11 cellular contexts compared by ENCODE assay signal in genomic region chr11:119382513-119382912, GRCh38. TPM values are rescaled to one million over a fixed set of nuclear protein-coding genes. Genes with fewer than 3 reads are reported as not detected.
DNase-seq lines count a peak whose midpoint lies in the region; ATAC-seq, FAIRE-seq and TF ChIP-seq lines count a peak whose summit lies in the region.
"Not testable (repeated sequence)": the region's sequence is repeated elsewhere in the genome, so short reads cannot be mapped to it uniquely, and the experiment has no call there.
"Had no signal": no experiment of that assay in that cellular context is flagged by ENCODE, and none has a peak within 500 bp of the region (broad histone marks: within the 10 kb centered on the region; RNA-seq: fewer than 3 reads in every experiment).

No MANE protein-coding gene starts in this region.

- POLR2A ChIA-PET in A549 (lab: Yijun Ruan, JAX), result not testable (repeated sequence)
- POLR2A ChIA-PET in K562 (lab: Yijun Ruan, JAX), result interaction anchor here (0.6 to 1.5 kb wide), 2 partner anchors 21 to 44 kb away, joined by 3 to 5 read pairs; no protein-coding TSS in a partner anchor

- H3K27me3 ChIP-seq in GM23338 (ENCODE audit: insufficient read depth) (peaks cover 21% of the 10 kb centered on the region), MM.1S (replicated peaks; ENCODE audit: insufficient read depth, low read length) (peaks cover 13% of the 10 kb centered on the region; the same call in 1 of the 2 replicates), iPS-20b (ENCODE audit: insufficient read depth, low read length) (peaks cover 44% of the 10 kb centered on the region)
- H3K27me3 ChIP-seq in K562 (ENCODE audit: control insufficient read depth in 2 of 2, insufficient read depth in 2 of 2, low read length in 2 of 2), result not testable (repeated sequence)

- H3K4me3 ChIP-seq in A549, K562: not testable (repeated sequence)
- H3K4me3 ChIP-seq in GM23338, result peak overlapping the region; percentile 68
- peak overlapping the region; percentile 70; the same call in 1 of the 2 replicates for H3K4me3 ChIP-seq in MM.1S (ENCODE audit: low read length)
- H3K4me3 ChIP-seq in iPS-20b (ENCODE audit: low read length), result peak overlapping the region; percentile 67

- not testable (repeated sequence) for TF ChIP-seq EP300 in A549 (IDR thresholded peaks at IDR 0.05); K562 (IDR thresholded peaks at IDR 0.05; ENCODE audit: low read length)

- not testable (repeated sequence) for H3K9ac ChIP-seq in MM.1S (ENCODE audit: low read length); K562 (ENCODE audit: insufficient read depth in 1 of 2, low read depth in 2 of 2, low read length in 2 of 2)
- peak overlapping the region; percentile 2; the same call in 1 of the 2 replicates for H3K9ac ChIP-seq in iPS-20b (ENCODE audit: low read depth, low read length)

- not testable (repeated sequence) for H3K36me3 Mint-ChIP-seq in GM23338 (ENCODE audit: low read depth); osteocyte (ENCODE audit: unreplicated experiment)

- not testable (repeated sequence) for DNase-seq in A549 (ENCODE audit: low read depth in 1 of 2, low spot score in 1 of 2); GM23338 (ENCODE audit: low spot score); MM.1S; K562 (ENCODE audit: extremely low read depth in 1 of 4, low spot score in 3 of 4)
- peak; percentile 42 for DNase-seq in osteocyte (ENCODE audit: extremely low spot score, unreplicated experiment)

- H3K9me2 ChIP-seq in GM23338 (ENCODE audit: insufficient read depth); MM.1S (replicated peaks; ENCODE audit: insufficient read depth, low read length): not testable (repeated sequence)

- TF ChIP-seq CTCF in A549 (IDR thresholded peaks at IDR 0.05); GM23338 (conservative IDR thresholded peaks at IDR 0.05; ENCODE audit: low read depth in 2 of 2); MM.1S (IDR thresholded peaks at IDR 0.05; ENCODE audit: low read length); K562 (IDR thresholded peaks at IDR 0.05 in 2 of 3, conservative IDR thresholded peaks at IDR 0.05 in 1 of 3; ENCODE audit: insufficient read depth in 2 of 3, low read depth in 1 of 3, low read length in 3 of 3); osteocyte (IDR thresholded peaks at IDR 0.05): not testable (repeated sequence)

- peaks cover 10% of the 10 kb centered on the region; the same call in 1 of the 2 replicates for H3F3A ChIP-seq in GM23338 (replicated peaks; ENCODE audit: low read depth)
- H3F3A ChIP-seq in MM.1S (ENCODE audit: insufficient read depth, low read length), result not testable (repeated sequence)

- intact Hi-C loops in K562 (cut with micrococcal nuclease), result not testable (repeated sequence)

- in situ Hi-C loops in K562 (cut with MboI), result not testable (repeated sequence)

- CTCF ChIA-PET in A549 (lab: Yijun Ruan, JAX), result interaction anchor here (0.8 to 20.0 kb wide), 17 partner anchors 9 to 94 kb away, joined by 3 to 341 read pairs (median 8); no protein-coding TSS in a partner anchor
- CTCF ChIA-PET in K562 (lab: Yijun Ruan, JAX; ENCODE audit: low intra/inter-chr PET ratio), result interaction anchor here (1.3 kb wide), 1 partner anchor 93 kb away, joined by 3 read pairs; no protein-coding TSS in a partner anchor

- FAIRE-seq in A549 (lab: Jason Lieb, UNC); K562 (lab: Jason Lieb, UNC): not testable (repeated sequence)

- H3K27ac ChIP-seq in A549; GM23338 (ENCODE audit: low read depth); MM.1S (ENCODE audit: low read length); K562 (ENCODE audit: extremely low read depth, low read depth, low read length); iPS-20b (ENCODE audit: low read length): not testable (repeated sequence)

- H3K27me3 Mint-ChIP-seq in GM23338 (ENCODE audit: insufficient read depth, low read depth, poor library complexity), result peaks cover 19% of the 10 kb centered on the region
- H3K27me3 Mint-ChIP-seq in osteocyte (ENCODE audit: unreplicated experiment), result not testable (repeated sequence)

- 77% methylated on average over 14 of the region's 14 CpGs for WGBS in A549 (ENCODE audit: missing lambda C conversion rate)
- 87% methylated on average over 14 of the region's 14 CpGs for WGBS in K562 (ENCODE audit: insufficient coverage, low coverage, missing lambda C conversion rate)

- H3K9me1 ChIP-seq in K562 (ENCODE audit: control insufficient read depth, insufficient read depth, low read length), result not testable (repeated sequence)

- peak overlapping the region; percentile 84 for H3K4me2 ChIP-seq in A549
- H3K4me2 ChIP-seq in GM23338, result peak overlapping the region; percentile 87
- peak overlapping the region; percentile 93 for H3K4me2 ChIP-seq in MM.1S (ENCODE audit: low read depth, low read length)
- H3K4me2 ChIP-seq in K562 (ENCODE audit: insufficient read depth, low read length), result not testable (repeated sequence)

- H3K79me2 ChIP-seq in GM23338 (replicated peaks; ENCODE audit: insufficient read depth); MM.1S (ENCODE audit: low read length): not testable (repeated sequence)
- peaks cover 21% of the 10 kb centered on the region for H3K79me2 ChIP-seq in K562 (ENCODE audit: control insufficient read depth, insufficient read depth, low read length)

- not testable (repeated sequence) for H3K9me3 Mint-ChIP-seq in GM23338; osteocyte (ENCODE audit: unreplicated experiment)

- not testable (repeated sequence) for H3K4me1 ChIP-seq in A549
- H3K4me1 ChIP-seq in GM23338 (ENCODE audit: insufficient read depth) (peaks cover 29% of the 10 kb centered on the region), MM.1S (ENCODE audit: low read length) (peaks cover 19% of the 10 kb centered on the region), K562 (replicated peaks in 1 of 2; ENCODE audit: control insufficient read depth in 2 of 2, insufficient read depth in 2 of 2, low read length in 2 of 2) (peaks cover 32 to 38% of the 10 kb centered on the region in 2 experiments), iPS-20b (ENCODE audit: insufficient read depth, low read length) (peaks cover 24% of the 10 kb centered on the region)

- H4K20me1 ChIP-seq in GM23338 (replicated peaks; ENCODE audit: insufficient read depth); MM.1S (ENCODE audit: insufficient read depth, low read length); K562 (replicated peaks; ENCODE audit: control insufficient read depth, insufficient read depth, low read length): not testable (repeated sequence)

- H3K4me3 Mint-ChIP-seq in GM23338; osteocyte (ENCODE audit: unreplicated experiment): not testable (repeated sequence)

- not testable (repeated sequence) for H2AFZ ChIP-seq in GM23338; MM.1S (ENCODE audit: low read length)
- peak overlapping the region; percentile 93; the same call in 1 of the 2 replicates for H2AFZ ChIP-seq in K562 (ENCODE audit: low read depth, low read length)

- peaks cover 24% of the 10 kb centered on the region for H3K4me1 Mint-ChIP-seq in GM23338
- not testable (repeated sequence) for H3K4me1 Mint-ChIP-seq in osteocyte (ENCODE audit: unreplicated experiment)

- H3K9me3 ChIP-seq in A549; MM.1S (replicated peaks; ENCODE audit: insufficient read depth, low read length); K562 (replicated peaks; ENCODE audit: control insufficient read depth, insufficient read depth, low read depth, low read length); iPS-20b (ENCODE audit: insufficient read depth, low read depth, low read length): not testable (repeated sequence)

- BruUV-seq in K562 (replicated peaks; lab: Mats Ljungman, UMichigan), result not testable (repeated sequence)

- H3K27ac Mint-ChIP-seq in GM23338; osteocyte (ENCODE audit: unreplicated experiment): not testable (repeated sequence)

- ATAC-seq in A549, GM23338, K562: not testable (repeated sequence)

- TF ChIP-seq RAD21 in A549 (conservative IDR thresholded peaks at IDR 0.05 in 1 of 2, IDR thresholded peaks at IDR 0.05 in 1 of 2); K562 (CRISPR knock-in tag; conservative IDR thresholded peaks at IDR 0.05 in 1 of 2, IDR thresholded peaks at IDR 0.05 in 1 of 2): not testable (repeated sequence)

- not testable (repeated sequence) for H3K36me3 ChIP-seq in GM23338 (ENCODE audit: insufficient read depth); MM.1S (replicated peaks; ENCODE audit: insufficient read depth, low read length); K562 (ENCODE audit: control insufficient read depth, insufficient read depth, low read length); iPS-20b (ENCODE audit: insufficient read depth, low read depth, low read length)

- not testable (repeated sequence) for TF ChIP-seq POLR2A in A549 (IDR thresholded peaks at IDR 0.05; ENCODE audit: low read length); K562 (conservative IDR thresholded peaks at IDR 0.05)

RNA-seq across cellular contexts. Expression of gene USP2, which starts 1.0 kb away (rescaled TPM):
- polyA plus RNA-seq in A549 (2011; rRNA removed) (0.30 and 0.37 TPM in 2 replicates), A549 (2017; fragmentation: RNase III; extraction: RNeasy Plus Mini Kit Qiagen cat#74134 plus additional on column Dnase treatment) (0.48 to 0.83 TPM (median 0.73 TPM) in 3 replicates), GM23338 (2016; fragmentation: Nextera tagmentation; extraction: Ambion mirVana) (5.0 and 5.9 TPM in 2 replicates), K562 (2011; rRNA removed) (3.6 and 5.0 TPM in 2 replicates), K562 (2014; fragmentation: Illumina TruSeq; extraction: Trizol) (12.8 and 13.9 TPM in 2 replicates), K562 (2014; fragmentation: Nextera tagmentation; extraction: Ambion mirVana) (1 to 10 TPM; 3.4 to 5.8 TPM), K562 (2014; rRNA removed) (4.0 and 9.5 TPM in 2 replicates)
- polyA plus RNA-seq in A549 (2012; cell fraction: cytosol; rRNA removed), result 0.22 and 0.36 TPM in 2 replicates
- polyA plus RNA-seq in A549 (2012; cell fraction: nucleus; rRNA removed), result 0.56 and 0.71 TPM in 2 replicates
- polyA minus RNA-seq in A549 (2011; rRNA and poly(A)+ RNA removed), result 0.50 and 1.4 TPM in 2 replicates
- 4.9 and 6.6 TPM in 2 replicates for total RNA-seq in GM23338 (2014; rRNA removed; shearing (Covaris generic))
- total RNA-seq in K562 (2011; cell fraction: chromatin; rRNA removed; ENCODE audit: low replicate concordance), result 6.9 and 13.7 TPM in 2 replicates
- total RNA-seq in K562 (2011; cell fraction: nucleolus; rRNA removed), result 8.2 and 9.0 TPM in 2 replicates
- total RNA-seq in K562 (2011; cell fraction: nucleoplasm; rRNA removed), result 6.3 and 7.4 TPM in 2 replicates
- total RNA-seq in K562 (2014; rRNA removed) (3.9 and 5.8 TPM in 2 replicates), K562 (2014; rRNA removed; fragmentation: Illumina TruSeq; extraction: Trizol) (3.6 TPM in 2 replicates), K562 (2015; rRNA removed; fragmentation: Illumina TruSeq; extraction: Trizol) (2.8 and 3.6 TPM in 2 replicates), K562 (2021) (16.9 TPM in 2 replicates), osteocyte (0.11 and 0.24 TPM in 2 replicates)
- 4.5 and 4.7 TPM in 2 replicates for polyA plus RNA-seq in K562 (2011; cell fraction: cytosol; rRNA removed)
- 4.6 and 6.3 TPM in 2 replicates for polyA plus RNA-seq in K562 (2011; cell fraction: nucleus; rRNA removed)
- polyA plus RNA-seq in K562 (2012), result 6.9 and 8.6 TPM in 2 replicates
- polyA minus RNA-seq in K562 (2011; rRNA and poly(A)+ RNA removed), result 4.0 and 6.0 TPM in 2 replicates
- 7.5 and 9.8 TPM in 2 replicates for polyA minus RNA-seq in K562 (2011; cell fraction: cytosol; rRNA and poly(A)+ RNA removed)
- 4.6 and 4.7 TPM in 2 replicates for polyA minus RNA-seq in K562 (2011; cell fraction: nucleus; rRNA and poly(A)+ RNA removed)
- polyA plus RNA-seq: IgD-negative memory B cell had no signal

RNA-seq across cellular contexts. Expression of gene MFRP, which starts 36.0 kb away (rescaled TPM):
- not detected in 2 replicates for polyA plus RNA-seq in A549 (2011; rRNA removed)
- not detected in 2 replicates for polyA plus RNA-seq in A549 (2012; cell fraction: cytosol; rRNA removed)
- not detected in 2 replicates for polyA plus RNA-seq in A549 (2012; cell fraction: nucleus; rRNA removed)
- polyA plus RNA-seq in A549 (2017; fragmentation: RNase III; extraction: RNeasy Plus Mini Kit Qiagen cat#74134 plus additional on column Dnase treatment), result not detected in 3 replicates
- polyA minus RNA-seq in A549 (2011; rRNA and poly(A)+ RNA removed), result not detected in 2 replicates
- total RNA-seq in GM23338 (2014; rRNA removed; shearing (Covaris generic)), result 0.03 TPM in 1 of 2 replicates, not detected in the other
- polyA plus RNA-seq in GM23338 (2016; fragmentation: Nextera tagmentation; extraction: Ambion mirVana), result not detected in 2 replicates
- not detected in 2 replicates for total RNA-seq in K562 (2011; cell fraction: chromatin; rRNA removed; ENCODE audit: low replicate concordance)
- total RNA-seq in K562 (2011; cell fraction: nucleolus; rRNA removed), result not detected in 2 replicates
- not detected in 2 replicates for total RNA-seq in K562 (2011; cell fraction: nucleoplasm; rRNA removed)
- not detected in 2 replicates for total RNA-seq in K562 (2014; rRNA removed)
- not detected in 2 replicates for total RNA-seq in K562 (2014; rRNA removed; fragmentation: Illumina TruSeq; extraction: Trizol)
- total RNA-seq in K562 (2015; rRNA removed; fragmentation: Illumina TruSeq; extraction: Trizol), result not detected in 2 replicates
- total RNA-seq in K562 (2021), result not detected in 2 replicates
- not detected in 2 replicates for polyA plus RNA-seq in K562 (2011; rRNA removed)
- not detected in 2 replicates for polyA plus RNA-seq in K562 (2011; cell fraction: cytosol; rRNA removed)
- polyA plus RNA-seq in K562 (2011; cell fraction: nucleus; rRNA removed), result not detected in 2 replicates
- not detected in 2 replicates for polyA plus RNA-seq in K562 (2012)
- not detected in 2 replicates for polyA plus RNA-seq in K562 (2014; fragmentation: Illumina TruSeq; extraction: Trizol)
- polyA plus RNA-seq in K562 (2014; fragmentation: Nextera tagmentation; extraction: Ambion mirVana), result not detected
- not detected in 2 replicates for polyA plus RNA-seq in K562 (2014; rRNA removed)
- not detected in 2 replicates for polyA minus RNA-seq in K562 (2011; rRNA and poly(A)+ RNA removed)
- not detected in 2 replicates for polyA minus RNA-seq in K562 (2011; cell fraction: cytosol; rRNA and poly(A)+ RNA removed)
- not detected in 2 replicates for polyA minus RNA-seq in K562 (2011; cell fraction: nucleus; rRNA and poly(A)+ RNA removed)
- total RNA-seq in osteocyte, result not detected in 2 replicates
- total RNA-seq: Calu3; CD4-positive, alpha-beta T cell; GM12878; SJSA1 had no signal
- polyA plus RNA-seq: GM12878, IgD-negative memory B cell had no signal

RNA-seq across cellular contexts. Expression of gene THY1, which starts 40.5 kb away (rescaled TPM):
- polyA plus RNA-seq in A549 (2011; rRNA removed) (7.1 and 8.5 TPM in 2 replicates), A549 (2017; fragmentation: RNase III; extraction: RNeasy Plus Mini Kit Qiagen cat#74134 plus additional on column Dnase treatment) (16.5 to 29.4 TPM (median 19.9 TPM) in 3 replicates), GM23338 (2016; fragmentation: Nextera tagmentation; extraction: Ambion mirVana) (461 and 490 TPM in 2 replicates), K562 (2011; rRNA removed) (not detected in 2 replicates), K562 (2014; fragmentation: Illumina TruSeq; extraction: Trizol) (not detected in 2 replicates), K562 (2014; fragmentation: Nextera tagmentation; extraction: Ambion mirVana) (not detected), K562 (2014; rRNA removed) (not detected in 2 replicates)
- polyA plus RNA-seq in A549 (2012; cell fraction: cytosol; rRNA removed), result 11.7 and 17.8 TPM in 2 replicates
- polyA plus RNA-seq in A549 (2012; cell fraction: nucleus; rRNA removed), result 19.5 and 22.8 TPM in 2 replicates
- 16.9 and 21.8 TPM in 2 replicates for polyA minus RNA-seq in A549 (2011; rRNA and poly(A)+ RNA removed)
- total RNA-seq in GM23338 (2014; rRNA removed; shearing (Covaris generic)), result 515 and 597 TPM in 2 replicates
- 0.09 TPM in 1 of 2 replicates, not detected in the other for total RNA-seq in K562 (2011; cell fraction: chromatin; rRNA removed; ENCODE audit: low replicate concordance)
- 0.17 and 0.39 TPM in 2 replicates for total RNA-seq in K562 (2011; cell fraction: nucleolus; rRNA removed)
- 0.07 and 0.38 TPM in 2 replicates for total RNA-seq in K562 (2011; cell fraction: nucleoplasm; rRNA removed)
- total RNA-seq in K562 (2014; rRNA removed) (0.18 and 0.29 TPM in 2 replicates), K562 (2014; rRNA removed; fragmentation: Illumina TruSeq; extraction: Trizol) (0.06 and 0.15 TPM in 2 replicates), K562 (2015; rRNA removed; fragmentation: Illumina TruSeq; extraction: Trizol) (0.07 and 0.08 TPM in 2 replicates), K562 (2021) (0.20 and 0.40 TPM in 2 replicates), osteocyte (11.3 and 14.0 TPM in 2 replicates)
- 0.12 TPM in 1 of 2 replicates, not detected in the other for polyA plus RNA-seq in K562 (2011; cell fraction: cytosol; rRNA removed)
- 0.10 TPM in 1 of 2 replicates, not detected in the other for polyA plus RNA-seq in K562 (2011; cell fraction: nucleus; rRNA removed)
- polyA plus RNA-seq in K562 (2012), result not detected in 2 replicates
- 0.06 and 0.11 TPM in 2 replicates for polyA minus RNA-seq in K562 (2011; rRNA and poly(A)+ RNA removed)
- polyA minus RNA-seq in K562 (2011; cell fraction: cytosol; rRNA and poly(A)+ RNA removed), result not detected in 2 replicates
- polyA minus RNA-seq in K562 (2011; cell fraction: nucleus; rRNA and poly(A)+ RNA removed), result under 0.01 and 0.11 TPM in 2 replicates
- total RNA-seq: Calu3; CD4-positive, alpha-beta T cell had no signal
- polyA plus RNA-seq: IgD-negative memory B cell had no signal

RNA-seq across cellular contexts. Expression of gene C1QTNF5, which starts 41.8 kb away (rescaled TPM):
- polyA plus RNA-seq in A549 (2011; rRNA removed) (not detected in 2 replicates), A549 (2017; fragmentation: RNase III; extraction: RNeasy Plus Mini Kit Qiagen cat#74134 plus additional on column Dnase treatment) (not detected in 3 replicates), GM23338 (2016; fragmentation: Nextera tagmentation; extraction: Ambion mirVana) (1.8 and 1.9 TPM in 2 replicates), K562 (2011; rRNA removed) (0.35 and 0.41 TPM in 2 replicates), K562 (2014; fragmentation: Illumina TruSeq; extraction: Trizol) (0.19 and 0.25 TPM in 2 replicates), K562 (2014; fragmentation: Nextera tagmentation; extraction: Ambion mirVana) (under 1 TPM in 1 of 2 experiments, not detected in 1; 0.07 TPM), K562 (2014; rRNA removed) (0.45 and 0.76 TPM in 2 replicates)
- polyA plus RNA-seq in A549 (2012; cell fraction: cytosol; rRNA removed), result 0.03 TPM in 1 of 2 replicates, not detected in the other
- not detected in 2 replicates for polyA plus RNA-seq in A549 (2012; cell fraction: nucleus; rRNA removed)
- not detected in 2 replicates for polyA minus RNA-seq in A549 (2011; rRNA and poly(A)+ RNA removed)
- 1.9 and 3.0 TPM in 2 replicates for total RNA-seq in GM23338 (2014; rRNA removed; shearing (Covaris generic))
- total RNA-seq in K562 (2011; cell fraction: chromatin; rRNA removed; ENCODE audit: low replicate concordance), result 0.95 TPM in 1 of 2 replicates, not detected in the other
- total RNA-seq in K562 (2011; cell fraction: nucleolus; rRNA removed), result 1.1 and 1.2 TPM in 2 replicates
- 0.88 TPM in 1 of 2 replicates, not detected in the other for total RNA-seq in K562 (2011; cell fraction: nucleoplasm; rRNA removed)
- total RNA-seq in K562 (2014; rRNA removed) (0.18 and 0.82 TPM in 2 replicates), K562 (2014; rRNA removed; fragmentation: Illumina TruSeq; extraction: Trizol) (0.13 and 0.18 TPM in 2 replicates), K562 (2015; rRNA removed; fragmentation: Illumina TruSeq; extraction: Trizol) (0.22 TPM in 1 of 2 replicates, not detected in the other), K562 (2021) (0.47 and 0.65 TPM in 2 replicates), osteocyte (8.4 and 9.3 TPM in 2 replicates)
- 0.46 and 1.2 TPM in 2 replicates for polyA plus RNA-seq in K562 (2011; cell fraction: cytosol; rRNA removed)
- polyA plus RNA-seq in K562 (2011; cell fraction: nucleus; rRNA removed), result 1.4 and 1.5 TPM in 2 replicates
- 0.35 and 0.79 TPM in 2 replicates for polyA plus RNA-seq in K562 (2012)
- 0.12 TPM in 1 of 2 replicates, not detected in the other for polyA minus RNA-seq in K562 (2011; rRNA and poly(A)+ RNA removed)
- polyA minus RNA-seq in K562 (2011; cell fraction: cytosol; rRNA and poly(A)+ RNA removed), result not detected in 2 replicates
- 0.44 and 0.54 TPM in 2 replicates for polyA minus RNA-seq in K562 (2011; cell fraction: nucleus; rRNA and poly(A)+ RNA removed)
- total RNA-seq: Calu3; CD4-positive, alpha-beta T cell; GM12878 had no signal
- polyA plus RNA-seq: GM12878, IgD-negative memory B cell had no signal

RNA-seq across cellular contexts. Expression of gene RNF26, which starts 48.2 kb away (rescaled TPM):
- polyA plus RNA-seq in A549 (2011; rRNA removed), result 23.5 and 28.4 TPM in 2 replicates
- polyA plus RNA-seq in A549 (2012; cell fraction: cytosol; rRNA removed), result 36.1 and 47.3 TPM in 2 replicates
- polyA plus RNA-seq in A549 (2012; cell fraction: nucleus; rRNA removed), result 31.5 and 31.7 TPM in 2 replicates
- 23.3 to 26.5 TPM (median 25.4 TPM) in 3 replicates for polyA plus RNA-seq in A549 (2017; fragmentation: RNase III; extraction: RNeasy Plus Mini Kit Qiagen cat#74134 plus additional on column Dnase treatment)
- 54.7 and 63.3 TPM in 2 replicates for polyA minus RNA-seq in A549 (2011; rRNA and poly(A)+ RNA removed)
- 53.6 and 58.3 TPM in 2 replicates for total RNA-seq in GM23338 (2014; rRNA removed; shearing (Covaris generic))
- 28.7 and 31.8 TPM in 2 replicates for polyA plus RNA-seq in GM23338 (2016; fragmentation: Nextera tagmentation; extraction: Ambion mirVana)
- total RNA-seq in K562 (2011; cell fraction: chromatin; rRNA removed; ENCODE audit: low replicate concordance), result 18.1 and 52.5 TPM in 2 replicates
- total RNA-seq in K562 (2011; cell fraction: nucleolus; rRNA removed), result 71.2 and 72.0 TPM in 2 replicates
- 65.0 and 76.6 TPM in 2 replicates for total RNA-seq in K562 (2011; cell fraction: nucleoplasm; rRNA removed)
- total RNA-seq in K562 (2014; rRNA removed), result 7.3 and 10.0 TPM in 2 replicates
- total RNA-seq in K562 (2014; rRNA removed; fragmentation: Illumina TruSeq; extraction: Trizol), result 8.7 and 9.3 TPM in 2 replicates
- total RNA-seq in K562 (2015; rRNA removed; fragmentation: Illumina TruSeq; extraction: Trizol), result 12.7 and 13.9 TPM in 2 replicates
- total RNA-seq in K562 (2021), result 50.0 and 53.6 TPM in 2 replicates
- polyA plus RNA-seq in K562 (2011; rRNA removed), result 16.3 and 27.7 TPM in 2 replicates
- polyA plus RNA-seq in K562 (2011; cell fraction: cytosol; rRNA removed), result 48.6 and 60.9 TPM in 2 replicates
- 20.0 and 26.8 TPM in 2 replicates for polyA plus RNA-seq in K562 (2011; cell fraction: nucleus; rRNA removed)
- 40.1 and 40.8 TPM in 2 replicates for polyA plus RNA-seq in K562 (2012)
- 39.5 and 48.8 TPM in 2 replicates for polyA plus RNA-seq in K562 (2014; fragmentation: Illumina TruSeq; extraction: Trizol)
- 1 to 10 TPM; 5.3 to 8.4 TPM for polyA plus RNA-seq in K562 (2014; fragmentation: Nextera tagmentation; extraction: Ambion mirVana)
- polyA plus RNA-seq in K562 (2014; rRNA removed), result 25.9 and 26.7 TPM in 2 replicates
- 24.3 and 29.3 TPM in 2 replicates for polyA minus RNA-seq in K562 (2011; rRNA and poly(A)+ RNA removed)
- 44.8 and 51.4 TPM in 2 replicates for polyA minus RNA-seq in K562 (2011; cell fraction: cytosol; rRNA and poly(A)+ RNA removed)
- polyA minus RNA-seq in K562 (2011; cell fraction: nucleus; rRNA and poly(A)+ RNA removed), result 19.1 and 29.9 TPM in 2 replicates
- total RNA-seq in osteocyte, result 28.9 and 30.2 TPM in 2 replicates

Comparison
In these comparisons a context has a peak if more than half of its experiments do, and no peak if none do; other contexts are left out.
1. RNA of gene THY1, which starts 40.5 kb away (total RNA-seq): 515 to 597 TPM in GM23338; 11.3 to 14.0 TPM in osteocyte and 0.06 to 0.40 TPM in K562; every median in the first group is over 10 times any median in the second.